Comparison of ENCODE assay signal across 1 cellular context in genomic region chr14:31278883-31279282, GRCh38.
TF ChIP-seq lines count a peak whose summit lies in the region.

No MANE protein-coding gene starts in this region.

TF ChIP-seq in HepG2, 621 proteins besides CTCF, POLR2A, EP300 and RAD21 (continued from another document):
- TF ChIP-seq PRDM15 (CRISPR knock-in tag; IDR thresholded peaks at IDR 0.05) (no peak), ZNF343 (CRISPR knock-in tag; IDR thresholded peaks at IDR 0.05) (0 out of 2 replicates have a peak, but pooled peaks have one; percentile 52), ATF7-NPFF (CRISPR knock-in tag; IDR thresholded peaks at IDR 0.05; ENCODE audit: low read depth) (no peak), ZNF761 (CRISPR knock-in tag; conservative IDR thresholded peaks at IDR 0.05) (0 out of 2 replicates have a peak, but pooled peaks have one; percentile 54), TOPORS (CRISPR knock-in tag; IDR thresholded peaks at IDR 0.05) (peak; percentile 95), NR2C2 (CRISPR knock-in tag; IDR thresholded peaks at IDR 0.05; ENCODE audit: borderline replicate concordance) (0 out of 2 replicates have a peak, but pooled peaks have one; percentile 23), ZNF260 (CRISPR knock-in tag; IDR thresholded peaks at IDR 0.05; ENCODE audit: borderline replicate concordance, low read depth) (no peak), ZNF570 (CRISPR knock-in tag; IDR thresholded peaks at IDR 0.05; ENCODE audit: borderline replicate concordance) (peak; percentile 45; the same call in 1 of the 2 replicates), MEIS2 (CRISPR knock-in tag; IDR thresholded peaks at IDR 0.05) (no peak), ELF3 (CRISPR knock-in tag; IDR thresholded peaks at IDR 0.05) (no peak), TBP (CRISPR knock-in tag; IDR thresholded peaks at IDR 0.05) (no peak), ZNF367 (CRISPR knock-in tag; IDR thresholded peaks at IDR 0.05; ENCODE audit: borderline replicate concordance) (no peak), THYN1 (CRISPR knock-in tag; IDR thresholded peaks at IDR 0.05; ENCODE audit: borderline replicate concordance, low read depth) (no peak), ZNF609 (CRISPR knock-in tag; IDR thresholded peaks at IDR 0.05; ENCODE audit: borderline replicate concordance) (0 out of 2 replicates have a peak, but pooled peaks have one; percentile 19), ELF4 (CRISPR knock-in tag; IDR thresholded peaks at IDR 0.05; ENCODE audit: borderline replicate concordance) (0 out of 2 replicates have a peak, but pooled peaks have one; percentile 11), NCOR1 (IDR thresholded peaks at IDR 0.05; ENCODE audit: borderline replicate concordance, low read length) (peak; percentile 51; the same call in 1 of the 2 replicates), ATF5 (CRISPR knock-in tag; IDR thresholded peaks at IDR 0.05; ENCODE audit: low read depth) (0 out of 2 replicates have a peak, but pooled peaks have one; percentile 13), ZNF383 (CRISPR knock-in tag; IDR thresholded peaks at IDR 0.05; ENCODE audit: borderline replicate concordance) (0 out of 2 replicates have a peak, but pooled peaks have one; percentile 87), SMARCE1 (IDR thresholded peaks at IDR 0.05; ENCODE audit: borderline replicate concordance) (no peak), EHMT2 (IDR thresholded peaks at IDR 0.05; ENCODE audit: borderline replicate concordance, low read depth, low read length) (no peak), ZNF841 (CRISPR knock-in tag; IDR thresholded peaks at IDR 0.05; ENCODE audit: borderline replicate concordance) (no peak)
- TF ChIP-seq, protein P1, sequence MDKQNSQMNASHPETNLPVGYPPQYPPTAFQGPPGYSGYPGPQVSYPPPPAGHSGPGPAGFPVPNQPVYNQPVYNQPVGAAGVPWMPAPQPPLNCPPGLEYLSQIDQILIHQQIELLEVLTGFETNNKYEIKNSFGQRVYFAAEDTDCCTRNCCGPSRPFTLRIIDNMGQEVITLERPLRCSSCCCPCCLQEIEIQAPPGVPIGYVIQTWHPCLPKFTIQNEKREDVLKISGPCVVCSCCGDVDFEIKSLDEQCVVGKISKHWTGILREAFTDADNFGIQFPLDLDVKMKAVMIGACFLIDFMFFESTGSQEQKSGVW (CRISPR knock-in tag; IDR thresholded peaks at IDR 0.05; ENCODE audit: borderline replicate concordance): no peak
- TF ChIP-seq, protein P2, sequence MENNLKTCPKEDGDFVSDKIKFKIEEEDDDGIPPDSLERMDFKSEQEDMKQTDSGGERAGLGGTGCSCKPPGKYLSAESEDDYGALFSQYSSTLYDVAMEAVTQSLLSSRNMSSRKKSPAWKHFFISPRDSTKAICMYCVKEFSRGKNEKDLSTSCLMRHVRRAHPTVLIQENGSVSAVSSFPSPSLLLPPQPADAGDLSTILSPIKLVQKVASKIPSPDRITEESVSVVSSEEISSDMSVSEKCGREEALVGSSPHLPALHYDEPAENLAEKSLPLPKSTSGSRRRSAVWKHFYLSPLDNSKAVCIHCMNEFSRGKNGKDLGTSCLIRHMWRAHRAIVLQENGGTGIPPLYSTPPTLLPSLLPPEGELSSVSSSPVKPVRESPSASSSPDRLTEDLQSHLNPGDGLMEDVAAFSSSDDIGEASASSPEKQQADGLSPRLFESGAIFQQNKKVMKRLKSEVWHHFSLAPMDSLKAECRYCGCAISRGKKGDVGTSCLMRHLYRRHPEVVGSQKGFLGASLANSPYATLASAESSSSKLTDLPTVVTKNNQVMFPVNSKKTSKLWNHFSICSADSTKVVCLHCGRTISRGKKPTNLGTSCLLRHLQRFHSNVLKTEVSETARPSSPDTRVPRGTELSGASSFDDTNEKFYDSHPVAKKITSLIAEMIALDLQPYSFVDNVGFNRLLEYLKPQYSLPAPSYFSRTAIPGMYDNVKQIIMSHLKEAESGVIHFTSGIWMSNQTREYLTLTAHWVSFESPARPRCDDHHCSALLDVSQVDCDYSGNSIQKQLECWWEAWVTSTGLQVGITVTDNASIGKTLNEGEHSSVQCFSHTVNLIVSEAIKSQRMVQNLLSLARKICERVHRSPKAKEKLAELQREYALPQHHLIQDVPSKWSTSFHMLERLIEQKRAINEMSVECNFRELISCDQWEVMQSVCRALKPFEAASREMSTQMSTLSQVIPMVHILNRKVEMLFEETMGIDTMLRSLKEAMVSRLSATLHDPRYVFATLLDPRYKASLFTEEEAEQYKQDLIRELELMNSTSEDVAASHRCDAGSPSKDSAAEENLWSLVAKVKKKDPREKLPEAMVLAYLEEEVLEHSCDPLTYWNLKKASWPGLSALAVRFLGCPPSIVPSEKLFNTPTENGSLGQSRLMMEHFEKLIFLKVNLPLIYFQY (CRISPR knock-in tag; IDR thresholded peaks at IDR 0.05; ENCODE audit: borderline replicate concordance): no peak
- TF ChIP-seq, protein P3, sequence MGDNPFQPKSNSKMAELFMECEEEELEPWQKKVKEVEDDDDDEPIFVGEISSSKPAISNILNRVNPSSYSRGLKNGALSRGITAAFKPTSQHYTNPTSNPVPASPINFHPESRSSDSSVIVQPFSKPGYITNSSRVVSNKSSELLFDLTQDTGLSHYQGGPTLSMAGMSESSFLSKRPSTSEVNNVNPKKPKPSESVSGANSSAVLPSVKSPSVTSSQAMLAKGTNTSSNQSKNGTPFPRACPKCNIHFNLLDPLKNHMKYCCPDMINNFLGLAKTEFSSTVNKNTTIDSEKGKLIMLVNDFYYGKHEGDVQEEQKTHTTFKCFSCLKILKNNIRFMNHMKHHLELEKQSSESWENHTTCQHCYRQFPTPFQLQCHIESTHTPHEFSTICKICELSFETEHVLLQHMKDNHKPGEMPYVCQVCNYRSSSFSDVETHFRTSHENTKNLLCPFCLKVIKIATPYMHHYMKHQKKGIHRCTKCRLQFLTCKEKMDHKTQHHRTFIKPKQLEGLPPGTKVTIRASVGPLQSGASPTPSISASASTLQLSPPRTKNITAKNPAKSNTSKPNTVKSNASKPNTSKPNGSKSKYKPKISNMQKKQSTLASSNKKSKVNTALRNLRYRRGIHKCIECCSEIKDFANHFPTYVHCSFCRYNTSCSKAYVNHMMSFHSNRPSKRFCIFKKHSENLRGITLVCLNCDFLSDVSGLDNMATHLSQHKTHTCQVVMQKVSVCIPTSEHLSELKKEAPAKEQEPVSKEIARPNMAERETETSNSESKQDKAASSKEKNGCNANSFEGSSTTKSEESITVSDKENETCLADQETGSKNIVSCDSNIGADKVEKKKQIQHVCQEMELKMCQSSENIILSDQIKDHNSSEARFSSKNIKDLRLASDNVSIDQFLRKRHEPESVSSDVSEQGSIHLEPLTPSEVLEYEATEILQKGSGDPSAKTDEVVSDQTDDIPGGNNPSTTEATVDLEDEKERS (CRISPR knock-in tag; IDR thresholded peaks at IDR 0.05): peak; percentile 91
- TF ChIP-seq, protein P4, sequence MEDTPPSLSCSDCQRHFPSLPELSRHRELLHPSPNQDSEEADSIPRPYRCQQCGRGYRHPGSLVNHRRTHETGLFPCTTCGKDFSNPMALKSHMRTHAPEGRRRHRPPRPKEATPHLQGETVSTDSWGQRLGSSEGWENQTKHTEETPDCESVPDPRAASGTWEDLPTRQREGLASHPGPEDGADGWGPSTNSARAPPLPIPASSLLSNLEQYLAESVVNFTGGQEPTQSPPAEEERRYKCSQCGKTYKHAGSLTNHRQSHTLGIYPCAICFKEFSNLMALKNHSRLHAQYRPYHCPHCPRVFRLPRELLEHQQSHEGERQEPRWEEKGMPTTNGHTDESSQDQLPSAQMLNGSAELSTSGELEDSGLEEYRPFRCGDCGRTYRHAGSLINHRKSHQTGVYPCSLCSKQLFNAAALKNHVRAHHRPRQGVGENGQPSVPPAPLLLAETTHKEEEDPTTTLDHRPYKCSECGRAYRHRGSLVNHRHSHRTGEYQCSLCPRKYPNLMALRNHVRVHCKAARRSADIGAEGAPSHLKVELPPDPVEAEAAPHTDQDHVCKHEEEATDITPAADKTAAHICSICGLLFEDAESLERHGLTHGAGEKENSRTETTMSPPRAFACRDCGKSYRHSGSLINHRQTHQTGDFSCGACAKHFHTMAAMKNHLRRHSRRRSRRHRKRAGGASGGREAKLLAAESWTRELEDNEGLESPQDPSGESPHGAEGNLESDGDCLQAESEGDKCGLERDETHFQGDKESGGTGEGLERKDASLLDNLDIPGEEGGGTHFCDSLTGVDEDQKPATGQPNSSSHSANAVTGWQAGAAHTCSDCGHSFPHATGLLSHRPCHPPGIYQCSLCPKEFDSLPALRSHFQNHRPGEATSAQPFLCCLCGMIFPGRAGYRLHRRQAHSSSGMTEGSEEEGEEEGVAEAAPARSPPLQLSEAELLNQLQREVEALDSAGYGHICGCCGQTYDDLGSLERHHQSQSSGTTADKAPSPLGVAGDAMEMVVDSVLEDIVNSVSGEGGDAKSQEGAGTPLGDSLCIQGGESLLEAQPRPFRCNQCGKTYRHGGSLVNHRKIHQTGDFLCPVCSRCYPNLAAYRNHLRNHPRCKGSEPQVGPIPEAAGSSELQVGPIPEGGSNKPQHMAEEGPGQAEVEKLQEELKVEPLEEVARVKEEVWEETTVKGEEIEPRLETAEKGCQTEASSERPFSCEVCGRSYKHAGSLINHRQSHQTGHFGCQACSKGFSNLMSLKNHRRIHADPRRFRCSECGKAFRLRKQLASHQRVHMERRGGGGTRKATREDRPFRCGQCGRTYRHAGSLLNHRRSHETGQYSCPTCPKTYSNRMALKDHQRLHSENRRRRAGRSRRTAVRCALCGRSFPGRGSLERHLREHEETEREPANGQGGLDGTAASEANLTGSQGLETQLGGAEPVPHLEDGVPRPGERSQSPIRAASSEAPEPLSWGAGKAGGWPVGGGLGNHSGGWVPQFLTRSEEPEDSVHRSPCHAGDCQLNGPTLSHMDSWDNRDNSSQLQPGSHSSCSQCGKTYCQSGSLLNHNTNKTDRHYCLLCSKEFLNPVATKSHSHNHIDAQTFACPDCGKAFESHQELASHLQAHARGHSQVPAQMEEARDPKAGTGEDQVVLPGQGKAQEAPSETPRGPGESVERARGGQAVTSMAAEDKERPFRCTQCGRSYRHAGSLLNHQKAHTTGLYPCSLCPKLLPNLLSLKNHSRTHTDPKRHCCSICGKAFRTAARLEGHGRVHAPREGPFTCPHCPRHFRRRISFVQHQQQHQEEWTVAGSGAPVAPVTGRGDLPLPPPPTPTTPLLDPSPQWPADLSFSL (CRISPR knock-in tag; IDR thresholded peaks at IDR 0.05): 0 out of 2 replicates have a peak, but pooled peaks have one; percentile 9
- TF ChIP-seq, protein P5, sequence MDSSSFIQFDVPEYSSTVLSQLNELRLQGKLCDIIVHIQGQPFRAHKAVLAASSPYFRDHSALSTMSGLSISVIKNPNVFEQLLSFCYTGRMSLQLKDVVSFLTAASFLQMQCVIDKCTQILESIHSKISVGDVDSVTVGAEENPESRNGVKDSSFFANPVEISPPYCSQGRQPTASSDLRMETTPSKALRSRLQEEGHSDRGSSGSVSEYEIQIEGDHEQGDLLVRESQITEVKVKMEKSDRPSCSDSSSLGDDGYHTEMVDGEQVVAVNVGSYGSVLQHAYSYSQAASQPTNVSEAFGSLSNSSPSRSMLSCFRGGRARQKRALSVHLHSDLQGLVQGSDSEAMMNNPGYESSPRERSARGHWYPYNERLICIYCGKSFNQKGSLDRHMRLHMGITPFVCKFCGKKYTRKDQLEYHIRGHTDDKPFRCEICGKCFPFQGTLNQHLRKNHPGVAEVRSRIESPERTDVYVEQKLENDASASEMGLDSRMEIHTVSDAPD (CRISPR knock-in tag; IDR thresholded peaks at IDR 0.05): no peak
TF ChIP-seq in HepG2: peak in this region for 15.
